ENCODE assay signal across 8 cellular contexts in genomic region chrX:101759000-101759399, GRCh38.
DNase-seq lines count a peak whose midpoint lies in the region; ATAC-seq and TF ChIP-seq lines count a peak whose summit lies in the region.

No MANE protein-coding gene starts in this region.

- H3K23ac ChIP-seq in trophoblast cell (ENCODE audit: low read length), result no peak overlapping the region

- no peak overlapping the region for H3K27ac ChIP-seq in trophoblast cell (ENCODE audit: low read depth, low read length)

- H3K79me1 ChIP-seq in trophoblast cell (ENCODE audit: low read length), result no peaks in the 10 kb centered on the region

- no peak overlapping the region for H3K4me2 ChIP-seq in trophoblast cell (ENCODE audit: low read length)

- no peak overlapping the region for H2AFZ ChIP-seq in trophoblast cell (ENCODE audit: insufficient read depth, low read length, poor library complexity)

- H3K14ac ChIP-seq in trophoblast cell (ENCODE audit: low read length), result no peak overlapping the region

- no peaks in the 10 kb centered on the region for H3K4me1 ChIP-seq in trophoblast cell (ENCODE audit: control insufficient read depth in 1 of 2, insufficient read depth in 2 of 2, low read length in 2 of 2)

- H3K9ac ChIP-seq in trophoblast cell (ENCODE audit: low read length), result no peak overlapping the region

- H4K12ac ChIP-seq in trophoblast cell (ENCODE audit: low read depth, low read length), result no peak overlapping the region

- no peak overlapping the region for H2AK5ac ChIP-seq in trophoblast cell (ENCODE audit: low read length)

- H3K79me2 ChIP-seq in trophoblast cell (ENCODE audit: control insufficient read depth, insufficient read depth, low read length, poor library complexity), result no peaks in the 10 kb centered on the region

- no peak overlapping the region for H3K18ac ChIP-seq in trophoblast cell (ENCODE audit: low read length)

- H2BK12ac ChIP-seq in trophoblast cell (ENCODE audit: low read length), result no peak overlapping the region

- DNase-seq in G401 (ENCODE audit: low spot score), result peak; percentile 11
- peak; percentile 3 to 28 for DNase-seq in Kasumi-1 (lab: John Stamatoyannopoulos, UW)
- peak; percentile 0 for DNase-seq in activated CD4-positive, alpha-beta T cell treated with anti-CD3 and anti-CD28 coated beads, Interleukin-2, amount 50 U/mL, for 1 hour
- DNase-seq in fibroblast of villous mesenchyme (ENCODE audit: low read depth), result peak; percentile 44
- peak; percentile 10 to 62 for DNase-seq in trophoblast cell
- DNase-seq in COLO668 (lab: John Stamatoyannopoulos, UW; ENCODE audit: unreplicated experiment), result no peak
- no peak for DNase-seq in DMS79 treated with DMSO at 0.1 percent for 48 hours (lab: John Stamatoyannopoulos, UW)

- no CpG with 5 or more reads among the region's 1 CpG for WGBS in trophoblast cell (ENCODE audit: extremely low coverage, insufficient coverage, insufficient read length)

- in situ Hi-C loops in G401 (cut with HindIII; ENCODE audit: low sequenced_read_pairs), result no loop called here

- H3K4ac ChIP-seq in trophoblast cell (ENCODE audit: low read depth, low read length), result no peak overlapping the region

- no peak overlapping the region for H2BK5ac ChIP-seq in trophoblast cell (ENCODE audit: low read depth, low read length, poor library complexity)

- no peak overlapping the region for H4K8ac ChIP-seq in trophoblast cell (ENCODE audit: low read depth, low read length)

- H3K4me3 ChIP-seq in fibroblast of villous mesenchyme (ENCODE audit: low read depth, low read length), result no peak overlapping the region
- H3K4me3 ChIP-seq in trophoblast cell (ENCODE audit: low read depth, low read length), result no peak overlapping the region

- peak; percentile 87 for ATAC-seq in GM21447 (IDR thresholded peaks at IDR 0.05; ENCODE audit: unreplicated experiment)

- H2BK120ac ChIP-seq in trophoblast cell (ENCODE audit: insufficient read depth, low read length, poor library complexity), result no peak overlapping the region

- no peaks in the 10 kb centered on the region for H3K27me3 ChIP-seq in trophoblast cell (ENCODE audit: insufficient read depth, low read length)

- peak; percentile 46 for TF ChIP-seq CTCF in fibroblast of villous mesenchyme (IDR thresholded peaks at IDR 0.05; ENCODE audit: insufficient read depth, low read depth, low read length)

- no peaks in the 10 kb centered on the region for H3K9me3 ChIP-seq in trophoblast cell (ENCODE audit: insufficient read depth, low read depth, low read length)

- H4K91ac ChIP-seq in trophoblast cell (ENCODE audit: low read depth, low read length), result no peak overlapping the region

- H3K36me3 ChIP-seq in trophoblast cell (ENCODE audit: control insufficient read depth in 1 of 2, insufficient read depth in 2 of 2, low read length in 2 of 2), result no peaks in the 10 kb centered on the region

Comparison
In these comparisons a context has a peak if more than half of its experiments do, and no peak if none do; other contexts are left out.
1. DNase-seq: peak in G401 (single experiment), Kasumi-1 (2 of 2), activated CD4-positive, alpha-beta T cell treated with anti-CD3 and anti-CD28 coated beads, Interleukin-2, amount 50 U/mL, for 1 hour (single experiment), fibroblast of villous mesenchyme (single experiment) and trophoblast cell (2 of 2); none in COLO668 (single experiment) and DMS79 treated with DMSO at 0.1 percent for 48 hours (single experiment).